1 cellular context compared by ENCODE assay signal in the genomic region with DNA sequence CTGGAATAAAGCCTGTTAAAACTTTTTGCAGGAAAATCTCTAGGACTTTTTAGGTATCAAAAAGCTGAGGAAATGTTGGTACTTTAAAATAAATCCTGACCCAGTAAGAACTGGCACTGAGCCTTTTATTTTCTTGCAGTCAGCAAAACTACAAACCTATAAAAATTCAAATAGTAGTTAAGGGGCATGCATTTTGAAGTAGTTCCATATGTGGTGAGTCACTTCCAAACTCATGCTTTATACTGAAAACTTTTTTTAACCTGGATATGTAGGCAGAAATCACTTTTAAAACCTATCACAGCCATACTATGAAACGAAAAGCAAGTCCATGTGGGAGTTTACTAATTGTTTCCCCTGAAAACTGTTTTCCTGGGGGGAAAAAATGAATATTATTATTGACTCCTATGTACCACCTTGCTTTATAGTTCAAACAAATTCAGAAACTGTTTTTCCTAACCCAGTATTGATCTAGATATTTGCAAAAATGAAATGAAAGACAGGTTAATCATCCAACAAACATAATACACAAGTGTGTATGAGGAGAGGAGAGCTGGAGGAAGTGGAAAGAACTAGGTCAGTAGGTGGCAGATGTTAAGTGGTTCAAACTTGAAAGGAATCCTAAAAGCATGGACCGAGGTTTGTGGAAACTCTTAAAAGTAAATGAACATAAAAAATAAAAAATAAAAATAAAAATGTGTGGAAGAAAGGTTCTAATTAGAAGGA.
TF ChIP-seq lines count a peak whose summit lies in the region.

No MANE protein-coding gene starts in this region.

TF ChIP-seq in WTC11, 78 proteins besides CTCF, POLR2A, EP300 and RAD21 (continued from another document):
- no peak for TF ChIP-seq HMGXB4 (CRISPR knock-in tag; IDR thresholded peaks at IDR 0.05)
- no peak for TF ChIP-seq FOXJ3 (CRISPR knock-in tag; IDR thresholded peaks at IDR 0.05; ENCODE audit: borderline replicate concordance)
- TF ChIP-seq ZNF671 (CRISPR knock-in tag; IDR thresholded peaks at IDR 0.05), result no peak
TF ChIP-seq in WTC11: peak in this region for 0.
